In genomic region chrX:29382811-29383210, GRCh38 we compare ENCODE assay signal across 8 cellular contexts.
"Had no signal": no experiment of that assay in that cellular context is flagged by ENCODE, and none has a peak within 500 bp of the region (broad histone marks: within the 10 kb centered on the region; RNA-seq: fewer than 3 reads in every experiment).

No MANE protein-coding gene starts in this region.

- H3K4me3 ChIP-seq: GM12878 had no signal

- ATAC-seq: GM12878 had no signal

- DNase-seq: GDM1, GF-D8 had no signal

- FAIRE-seq: G401.6, GM12878, GM12891, GM12892, GM18507, GM19239 had no signal
